Comparison of ENCODE assay signal across 12 cellular contexts in the genomic region with DNA sequence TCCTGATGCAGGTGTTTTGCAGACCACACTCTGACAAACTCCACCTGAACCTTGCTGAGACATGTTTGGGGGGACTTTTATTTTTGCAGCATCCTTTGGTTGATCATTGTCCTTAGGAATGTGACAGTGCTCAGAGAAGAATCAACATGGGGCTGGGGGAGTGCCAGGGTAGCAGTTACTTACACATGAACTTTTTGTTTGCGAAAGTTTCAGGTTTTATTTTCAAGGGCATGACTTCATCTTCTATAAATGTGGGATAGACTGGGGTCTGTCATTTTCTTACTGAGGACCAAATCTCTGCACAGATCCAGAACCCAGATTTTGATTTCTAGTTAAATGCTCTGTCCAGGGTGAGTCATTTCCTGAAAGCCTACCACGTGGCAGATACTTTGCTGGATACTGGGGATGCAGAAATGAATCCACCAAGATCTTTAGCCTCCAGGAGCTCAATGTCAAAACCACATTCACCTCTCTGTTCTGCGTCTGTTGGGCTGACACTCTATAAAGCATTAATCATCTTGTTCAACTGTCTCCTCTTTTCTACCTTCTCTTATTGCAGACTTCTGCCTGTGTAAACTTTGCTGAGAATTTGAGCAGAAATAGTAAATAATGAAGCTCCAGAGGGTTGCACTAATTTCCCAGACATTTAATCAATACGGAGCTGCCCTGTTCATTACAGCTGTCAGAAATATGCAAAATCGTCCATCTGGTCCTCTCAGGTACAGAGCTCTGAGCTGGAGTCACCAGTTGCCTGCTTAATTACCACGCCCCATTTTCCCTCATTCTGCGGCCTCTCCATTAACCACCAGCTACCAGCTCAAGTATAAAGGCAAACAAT.
DNase-seq lines count a peak whose midpoint lies in the region; ATAC-seq and TF ChIP-seq lines count a peak whose summit lies in the region.
"Had no signal": no experiment of that assay in that cellular context is flagged by ENCODE, and none has a peak within 500 bp of the region (broad histone marks: within the 10 kb centered on the region; RNA-seq: fewer than 3 reads in every experiment).

No MANE protein-coding gene starts in this region.

- TF ChIP-seq CTCF in BJ (IDR thresholded peaks at IDR 0.05; ENCODE audit: insufficient read depth, low read depth, low read length) = no peak
- no peak for TF ChIP-seq CTCF in mesothelial cell of epicardium (IDR thresholded peaks at IDR 0.05; ENCODE audit: unreplicated experiment)

- H3K27ac Mint-ChIP-seq in mesothelial cell of epicardium = no peak overlapping the region
- H3K27ac Mint-ChIP-seq: stimulated activated naive B cell treated with anti-CD40 and anti-IgM and Interleukin-4, amounts not matched to agents 10 μg/mL and 1 μg/mL and 100 μg/mL, for 72 hours had no signal

- peak; percentile 17 for DNase-seq in BJ (ENCODE audit: low read depth)
- peak; percentile 55 for DNase-seq in MG63
- DNase-seq in amniotic epithelial cell (ENCODE audit: low read depth) = peak; percentile 45
- peak; percentile 57 for DNase-seq in islet precursor cell
- DNase-seq in activated CD4-positive, CD25-positive, alpha-beta regulatory T cell (lab: John Stamatoyannopoulos, UW) = no peak
- no peak for DNase-seq in mesothelial cell of epicardium (ENCODE audit: low spot score in 2 of 2, unreplicated experiment in 2 of 2)
- DNase-seq: amygdala; stimulated activated naive B cell treated with anti-CD40 and anti-IgM and Interleukin-4, amounts not matched to agents 10 μg/mL and 1 μg/mL and 100 μg/mL, for 72 hours had no signal

- H3K4me1 Mint-ChIP-seq in mesothelial cell of epicardium = peaks cover 17% of the 10 kb centered on the region
- H3K4me1 Mint-ChIP-seq: stimulated activated naive B cell treated with anti-CD40 and anti-IgM and Interleukin-4, amounts not matched to agents 10 μg/mL and 1 μg/mL and 100 μg/mL, for 72 hours had no signal

- H3K36me3 Mint-ChIP-seq in mesothelial cell of epicardium = no peaks in the 10 kb centered on the region
- H3K36me3 Mint-ChIP-seq: stimulated activated naive B cell treated with anti-CD40 and anti-IgM and Interleukin-4, amounts not matched to agents 10 μg/mL and 1 μg/mL and 100 μg/mL, for 72 hours had no signal

- H3K4me3 ChIP-seq in BJ (ENCODE audit: low read depth, low read length) = no peak overlapping the region
- H3K4me3 ChIP-seq in MG63 = no peak overlapping the region
- H3K4me3 ChIP-seq: BLaER1 treated with 17β-estradiol and CSF1 and Interleukin-3, amounts not matched to agents 10 nM and 100 nM had no signal

- H3K9me3 Mint-ChIP-seq in mesothelial cell of epicardium = peaks cover 3% of the 10 kb centered on the region
- H3K9me3 Mint-ChIP-seq: stimulated activated naive B cell treated with anti-CD40 and anti-IgM and Interleukin-4, amounts not matched to agents 10 μg/mL and 1 μg/mL and 100 μg/mL, for 72 hours had no signal

- H3K4me3 Mint-ChIP-seq in mesothelial cell of epicardium = no peak overlapping the region
- H3K4me3 Mint-ChIP-seq: stimulated activated naive B cell treated with anti-CD40 and anti-IgM and Interleukin-4, amounts not matched to agents 10 μg/mL and 1 μg/mL and 100 μg/mL, for 72 hours had no signal

- no peak for ATAC-seq in HG03521 (IDR thresholded peaks at IDR 0.05; ENCODE audit: unreplicated experiment)
- ATAC-seq in HG02763 (IDR thresholded peaks at IDR 0.05; ENCODE audit: unreplicated experiment) = no peak
- ATAC-seq: HepG2; stimulated activated naive B cell treated with anti-CD40 and anti-IgM and Interleukin-4, amounts not matched to agents 10 μg/mL and 1 μg/mL and 100 μg/mL, for 72 hours had no signal

- no peaks in the 10 kb centered on the region for H3K36me3 ChIP-seq in BJ (ENCODE audit: control insufficient read depth, insufficient read depth, low read length)
- no peaks in the 10 kb centered on the region for H3K36me3 ChIP-seq in MG63
- H3K36me3 ChIP-seq: BLaER1 treated with 17β-estradiol and CSF1 and Interleukin-3, amounts not matched to agents 10 nM and 100 nM had no signal

- H3K27me3 ChIP-seq in BJ (ENCODE audit: control insufficient read depth, insufficient read depth, low read length) = peaks cover 3% of the 10 kb centered on the region; the same call in 1 of the 2 replicates
- no peaks in the 10 kb centered on the region for H3K27me3 ChIP-seq in MG63
- H3K27me3 ChIP-seq: BLaER1 treated with 17β-estradiol and CSF1 and Interleukin-3, amounts not matched to agents 10 nM and 100 nM had no signal

- POLR2A ChIA-PET in BJ (lab: Charles Lee) = no interaction called here

- peaks cover 33% of the 10 kb centered on the region for H3K27me3 Mint-ChIP-seq in mesothelial cell of epicardium (ENCODE audit: low read depth)

- CTCF ChIA-PET in BJ (lab: Yijun Ruan, JAX) = interaction anchor here (1.0 to 1.3 kb wide), 3 partner anchors 9 to 18 kb away, joined by 3 to 5 read pairs (median 4); no protein-coding TSS in a partner anchor

- H3K9me3 ChIP-seq in MG63 = peaks cover 2% of the 10 kb centered on the region; the same call in 1 of the 2 replicates

Comparison
In these comparisons a context has a peak if more than half of its experiments do, and no peak if none do; other contexts are left out.
1. DNase-seq: peak in BJ (single experiment), MG63 (single experiment), amniotic epithelial cell (single experiment) and islet precursor cell (single experiment); none in activated CD4-positive, CD25-positive, alpha-beta regulatory T cell (0 of 4) and mesothelial cell of epicardium (0 of 2).